Comparison of ENCODE assay signal across 9 cellular contexts in genomic region chr19:39038098-39038497, GRCh38. TPM values are rescaled to one million over a fixed set of nuclear protein-coding genes. Genes with fewer than 3 reads are reported as not detected.
DNase-seq lines count a peak whose midpoint lies in the region; ATAC-seq and TF ChIP-seq lines count a peak whose summit lies in the region.
"Had no signal": no experiment of that assay in that cellular context is flagged by ENCODE, and none has a peak within 500 bp of the region (broad histone marks: within the 10 kb centered on the region; RNA-seq: fewer than 3 reads in every experiment).

No MANE protein-coding gene starts in this region.

- intact Hi-C loops in A673 (cut with micrococcal nuclease; ENCODE audit: unreplicated experiment), result no loop called here

- 0 out of 2 replicates have a peak, but pooled peaks have one; percentile 22 for TF ChIP-seq CTCF in A673 (conservative IDR thresholded peaks at IDR 0.05; ENCODE audit: low read depth, low read length)
- no peak for TF ChIP-seq CTCF in GM20000 (IDR thresholded peaks at IDR 0.05; ENCODE audit: extremely low read depth, missing control alignments)

- DNase-seq in A673 (ENCODE audit: low spot score), result peak; percentile 86
- peak; percentile 52 for DNase-seq in GM20000 (ENCODE audit: low spot score)
- peak; percentile 84 for DNase-seq in iPS-NIHi11 (ENCODE audit: low spot score)
- no peak for DNase-seq in NCI-H2029 (lab: John Stamatoyannopoulos, UW)
- DNase-seq: naive B cell had no signal

- H3K9me3 ChIP-seq in A673 (ENCODE audit: low read depth, low read length, poor library complexity, severe bottlenecking), result no peaks in the 10 kb centered on the region

- H3K36me3 ChIP-seq in A673 (ENCODE audit: insufficient read depth, low read length, poor library complexity, severe bottlenecking), result no peaks in the 10 kb centered on the region

- POLR2A ChIA-PET in A673 (lab: Charles Lee; ENCODE audit: low non-redundant PET), result no interaction called here

- ATAC-seq in SK-N-SH treated with all-trans-retinoic acid at 6 μM for 48 hours (peak; percentile 100), HG02798 (IDR thresholded peaks at IDR 0.05; ENCODE audit: poor library complexity, unreplicated experiment) (no peak), HG03378 (IDR thresholded peaks at IDR 0.05; ENCODE audit: unreplicated experiment) (no peak), HG02763 (IDR thresholded peaks at IDR 0.05; ENCODE audit: unreplicated experiment) (no peak)

- H3K4me3 ChIP-seq in A673 (ENCODE audit: low read depth, low read length, poor library complexity, severe bottlenecking), result peak overlapping the region; percentile 34

- peaks cover 11% of the 10 kb centered on the region for H3K4me1 ChIP-seq in A673 (ENCODE audit: insufficient read depth, low read length, poor library complexity, severe bottlenecking)

- CTCF ChIA-PET in A673 (lab: Charles Lee), result interaction anchor here (0.6 kb wide), 1 partner anchor 108 kb away, joined by 4 read pairs; the partner anchor contains the start of genes MRPS12 and SARS2

- H3K27ac ChIP-seq in A673 (ENCODE audit: low read depth, low read length, poor library complexity, severe bottlenecking), result no peak overlapping the region

- no peaks in the 10 kb centered on the region for H3K27me3 ChIP-seq in A673 (replicated peaks; ENCODE audit: insufficient read depth, low read depth, low read length, poor library complexity)

- BruUV-seq in A673 (replicated peaks; lab: Mats Ljungman, UMichigan), result no TSS peak

TF ChIP-seq in SK-N-SH treated with all-trans-retinoic acid at 6 μM for 48 hours, 23 proteins besides CTCF, POLR2A, EP300 and RAD21:
- TF ChIP-seq ZC3H10 (CRISPR knock-in tag; IDR thresholded peaks at IDR 0.05) (no peak), CREB5 (CRISPR knock-in tag; IDR thresholded peaks at IDR 0.05; ENCODE audit: low read depth) (no peak), ZFP30 (CRISPR knock-in tag; IDR thresholded peaks at IDR 0.05) (no peak), TCF4 (CRISPR knock-in tag; IDR thresholded peaks at IDR 0.05; ENCODE audit: borderline replicate concordance) (no peak), ARNTL (CRISPR knock-in tag; IDR thresholded peaks at IDR 0.05; ENCODE audit: borderline replicate concordance, low read depth) (no peak), POU6F1 (CRISPR knock-in tag; IDR thresholded peaks at IDR 0.05; ENCODE audit: borderline replicate concordance, low read depth) (no peak), TOX (CRISPR knock-in tag; IDR thresholded peaks at IDR 0.05; ENCODE audit: borderline replicate concordance) (no peak), CSRNP3 (CRISPR knock-in tag; IDR thresholded peaks at IDR 0.05) (no peak), ZNF565 (CRISPR knock-in tag; conservative IDR thresholded peaks at IDR 0.05; ENCODE audit: low read depth) (no peak), GLIS3 (CRISPR knock-in tag; IDR thresholded peaks at IDR 0.05) (no peak), RARB (CRISPR knock-in tag; IDR thresholded peaks at IDR 0.05) (no peak), ZNF8 (CRISPR knock-in tag; IDR thresholded peaks at IDR 0.05) (no peak), OSR1 (CRISPR knock-in tag; IDR thresholded peaks at IDR 0.05) (no peak)

RNA-seq across cellular contexts. Expression of gene FBXO27, which starts 5.7 kb away (rescaled TPM):
- total RNA-seq in A673 (2021), result 0.33 and 0.45 TPM in 2 replicates

RNA-seq across cellular contexts. Expression of gene ACP7, which starts 46.1 kb away (rescaled TPM):
- not detected in 2 replicates for total RNA-seq in A673 (2021)
